Comparison of ENCODE assay signal across 9 cellular contexts in genomic region chr12:132593938-132594358, GRCh38. TPM values are rescaled to one million over a fixed set of nuclear protein-coding genes. Genes with fewer than 3 reads are reported as not detected.
DNase-seq lines count a peak whose midpoint lies in the region; ATAC-seq, FAIRE-seq and TF ChIP-seq lines count a peak whose summit lies in the region.
"Had no signal": no experiment of that assay in that cellular context is flagged by ENCODE, and none has a peak within 500 bp of the region (broad histone marks: within the 10 kb centered on the region; RNA-seq: fewer than 3 reads in every experiment).

No MANE protein-coding gene starts in this region.

- no peak overlapping the region for H3K9ac ChIP-seq in Karpas-422 (ENCODE audit: low read length)
- peak overlapping the region in 1 of 2 donors; percentile 58 for H3K9ac ChIP-seq in colonic mucosa (ENCODE audit: low read depth in 2 of 2, low read length in 2 of 2)

- DNase-seq in AG08395 (ENCODE audit: low spot score) (peak; percentile 92), GM13976 (ENCODE audit: low spot score) (peak; percentile 64), Karpas-422 (peak; percentile 94), RCC 7860 (ENCODE audit: low spot score) (peak; percentile 36), colonic mucosa (peak; percentile 96), left lobe of liver (ENCODE audit: low spot score) (peak; percentile 80), stomach (peak; percentile 95)

- no peaks in the 10 kb centered on the region for H3K9me2 ChIP-seq in Karpas-422 (replicated peaks; ENCODE audit: insufficient read depth, low read length)

- no peak overlapping the region for H2AFZ ChIP-seq in Karpas-422 (ENCODE audit: low read length)

- H3K27ac ChIP-seq in Karpas-422 (ENCODE audit: low read length) (no peak overlapping the region), colonic mucosa (peak overlapping the region; percentile 55), stomach (peak overlapping the region in 1 of 5 donors; percentile 13)
- H3K27ac ChIP-seq: skin epidermis had no signal

- H3K79me2 ChIP-seq in Karpas-422 (ENCODE audit: low read length): no peaks in the 10 kb centered on the region

- peak; percentile 93 for ATAC-seq in left lobe of liver
- ATAC-seq in HG03469 (IDR thresholded peaks at IDR 0.05; ENCODE audit: unreplicated experiment): no peak

- peaks cover 19% of the 10 kb centered on the region for H3K4me1 ChIP-seq in Karpas-422 (ENCODE audit: low read length)
- H3K4me1 ChIP-seq in colonic mucosa: no peaks in the 10 kb centered on the region
- peaks cover 11 to 21% (median 18%) of the 10 kb centered on the region in 4 donors for H3K4me1 ChIP-seq in stomach

- H3K36me3 ChIP-seq in Karpas-422 (ENCODE audit: insufficient read depth, low read length) (no peaks in the 10 kb centered on the region), colonic mucosa (no peaks in the 10 kb centered on the region), stomach (no peaks in the 10 kb centered on the region)

- H3K4me3 ChIP-seq in Karpas-422 (ENCODE audit: low read length): no peak overlapping the region
- peak overlapping the region; percentile 19 for H3K4me3 ChIP-seq in colonic mucosa
- peak overlapping the region in 3 of 4 donors; percentile 13 to 33 (median 25) for H3K4me3 ChIP-seq in stomach
- H3K4me3 ChIP-seq: skin epidermis had no signal

- no peak for TF ChIP-seq EP300 in stomach (IDR thresholded peaks at IDR 0.05)

- no peak for FAIRE-seq in RCC 7860 (lab: Jason Lieb, UNC)

- no peaks in the 10 kb centered on the region for H3K27me3 ChIP-seq in Karpas-422 (ENCODE audit: low read length)
- H3K27me3 ChIP-seq in colonic mucosa: peaks cover 3% of the 10 kb centered on the region
- peaks cover 0 to 30% (median 18%) of the 10 kb centered on the region in 3 donors for H3K27me3 ChIP-seq in stomach

- intact Hi-C loops in colonic mucosa (cut with DNase I): no loop called here
- intact Hi-C loops in stomach (cut with DNase I; ENCODE audit: low total_unique reads): no loop called here

- no peak for TF ChIP-seq CTCF in GM13976 (IDR thresholded peaks at IDR 0.05; ENCODE audit: borderline replicate concordance, control extremely low read depth, extremely low read depth, insufficient read depth, missing control alignments)
- no peak for TF ChIP-seq CTCF in colonic mucosa (IDR thresholded peaks at IDR 0.05)
- no peak for TF ChIP-seq CTCF in stomach (IDR thresholded peaks at IDR 0.05)

- in situ Hi-C loops in GM13976 (cut with MboI; ENCODE audit: low sequenced_read_pairs, unreplicated experiment): no loop called here

- no peaks in the 10 kb centered on the region for H4K20me1 ChIP-seq in Karpas-422 (ENCODE audit: insufficient read depth, low read depth, low read length)

- no peak for TF ChIP-seq POLR2A in stomach (IDR thresholded peaks at IDR 0.05)

- H3K9me3 ChIP-seq in Karpas-422 (ENCODE audit: low read length) (no peaks in the 10 kb centered on the region), colonic mucosa (no peaks in the 10 kb centered on the region), stomach (no peaks in the 10 kb centered on the region)

- peak overlapping the region; percentile 23 for H3K4me2 ChIP-seq in Karpas-422 (ENCODE audit: low read depth, low read length, poor library complexity, severe bottlenecking)

- 4 to 16% (median 7%) methylated on average over 11 of the region's 11 CpGs for WGBS in stomach, 5 donors

RNA-seq across cellular contexts. Expression of gene LRCOL1, which starts 16.4 kb away (rescaled TPM):
- not detected in 2 replicates for total RNA-seq in Karpas-422 (2014; rRNA removed; shearing (Covaris generic); ENCODE audit: low replicate concordance)
- total RNA-seq in colonic mucosa (under 1 TPM in 1 of 2 donors, not detected in 1; 0.47 TPM), left lobe of liver (9.2 TPM), stomach (not detected)
- under 1 TPM in 1 of 3 donors, not detected in 2; 0.60 TPM for polyA plus RNA-seq in stomach

RNA-seq across cellular contexts. Expression of gene P2RX2, which starts 24.6 kb away (rescaled TPM):
- not detected in 2 replicates for total RNA-seq in Karpas-422 (2014; rRNA removed; shearing (Covaris generic); ENCODE audit: low replicate concordance)
- total RNA-seq in colonic mucosa (under 1 TPM in 1 of 2 donors, not detected in 1; 0.24 TPM), left lobe of liver (not detected), stomach (not detected)
- polyA plus RNA-seq in stomach: under 1 TPM in 2 of 3 donors, not detected in 1; 0.19 to 0.78 TPM

Comparison
In these comparisons a context has a peak if more than half of its experiments do, and no peak if none do; other contexts are left out.
1. DNase-seq: peak in every context shown above with its lines; median percentile 96 in colonic mucosa; 95 in stomach; 94 in Karpas-422; 92 in AG08395; 80 in left lobe of liver; 64 in GM13976; 36 in RCC 7860.